1 cellular context compared by ENCODE assay signal in the genomic region with DNA sequence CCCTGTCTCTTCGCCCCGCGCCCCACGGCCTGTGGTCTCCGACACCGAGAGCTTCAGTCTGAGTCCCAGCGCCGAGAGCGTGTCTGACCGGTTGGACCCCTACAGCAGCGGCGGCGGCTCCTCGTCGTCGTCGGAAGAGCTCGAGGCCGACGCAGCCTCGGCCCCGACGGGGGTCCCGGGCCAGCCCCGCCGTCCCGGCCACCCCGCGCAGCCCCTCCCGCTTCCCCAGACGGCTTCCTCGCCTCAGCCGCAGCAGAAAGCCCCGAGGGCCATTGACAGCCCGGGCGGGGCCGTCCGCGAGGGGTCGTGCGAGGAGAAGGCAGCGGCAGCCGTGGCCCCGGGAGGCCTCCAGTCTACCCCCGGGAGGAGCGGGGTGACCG.
TF ChIP-seq lines count a peak whose summit lies in the region.

No MANE protein-coding gene starts in this region.

TF ChIP-seq in GM23338, 12 proteins besides CTCF, POLR2A, EP300 and RAD21 (continued from another document):
- TF ChIP-seq, protein P1, sequence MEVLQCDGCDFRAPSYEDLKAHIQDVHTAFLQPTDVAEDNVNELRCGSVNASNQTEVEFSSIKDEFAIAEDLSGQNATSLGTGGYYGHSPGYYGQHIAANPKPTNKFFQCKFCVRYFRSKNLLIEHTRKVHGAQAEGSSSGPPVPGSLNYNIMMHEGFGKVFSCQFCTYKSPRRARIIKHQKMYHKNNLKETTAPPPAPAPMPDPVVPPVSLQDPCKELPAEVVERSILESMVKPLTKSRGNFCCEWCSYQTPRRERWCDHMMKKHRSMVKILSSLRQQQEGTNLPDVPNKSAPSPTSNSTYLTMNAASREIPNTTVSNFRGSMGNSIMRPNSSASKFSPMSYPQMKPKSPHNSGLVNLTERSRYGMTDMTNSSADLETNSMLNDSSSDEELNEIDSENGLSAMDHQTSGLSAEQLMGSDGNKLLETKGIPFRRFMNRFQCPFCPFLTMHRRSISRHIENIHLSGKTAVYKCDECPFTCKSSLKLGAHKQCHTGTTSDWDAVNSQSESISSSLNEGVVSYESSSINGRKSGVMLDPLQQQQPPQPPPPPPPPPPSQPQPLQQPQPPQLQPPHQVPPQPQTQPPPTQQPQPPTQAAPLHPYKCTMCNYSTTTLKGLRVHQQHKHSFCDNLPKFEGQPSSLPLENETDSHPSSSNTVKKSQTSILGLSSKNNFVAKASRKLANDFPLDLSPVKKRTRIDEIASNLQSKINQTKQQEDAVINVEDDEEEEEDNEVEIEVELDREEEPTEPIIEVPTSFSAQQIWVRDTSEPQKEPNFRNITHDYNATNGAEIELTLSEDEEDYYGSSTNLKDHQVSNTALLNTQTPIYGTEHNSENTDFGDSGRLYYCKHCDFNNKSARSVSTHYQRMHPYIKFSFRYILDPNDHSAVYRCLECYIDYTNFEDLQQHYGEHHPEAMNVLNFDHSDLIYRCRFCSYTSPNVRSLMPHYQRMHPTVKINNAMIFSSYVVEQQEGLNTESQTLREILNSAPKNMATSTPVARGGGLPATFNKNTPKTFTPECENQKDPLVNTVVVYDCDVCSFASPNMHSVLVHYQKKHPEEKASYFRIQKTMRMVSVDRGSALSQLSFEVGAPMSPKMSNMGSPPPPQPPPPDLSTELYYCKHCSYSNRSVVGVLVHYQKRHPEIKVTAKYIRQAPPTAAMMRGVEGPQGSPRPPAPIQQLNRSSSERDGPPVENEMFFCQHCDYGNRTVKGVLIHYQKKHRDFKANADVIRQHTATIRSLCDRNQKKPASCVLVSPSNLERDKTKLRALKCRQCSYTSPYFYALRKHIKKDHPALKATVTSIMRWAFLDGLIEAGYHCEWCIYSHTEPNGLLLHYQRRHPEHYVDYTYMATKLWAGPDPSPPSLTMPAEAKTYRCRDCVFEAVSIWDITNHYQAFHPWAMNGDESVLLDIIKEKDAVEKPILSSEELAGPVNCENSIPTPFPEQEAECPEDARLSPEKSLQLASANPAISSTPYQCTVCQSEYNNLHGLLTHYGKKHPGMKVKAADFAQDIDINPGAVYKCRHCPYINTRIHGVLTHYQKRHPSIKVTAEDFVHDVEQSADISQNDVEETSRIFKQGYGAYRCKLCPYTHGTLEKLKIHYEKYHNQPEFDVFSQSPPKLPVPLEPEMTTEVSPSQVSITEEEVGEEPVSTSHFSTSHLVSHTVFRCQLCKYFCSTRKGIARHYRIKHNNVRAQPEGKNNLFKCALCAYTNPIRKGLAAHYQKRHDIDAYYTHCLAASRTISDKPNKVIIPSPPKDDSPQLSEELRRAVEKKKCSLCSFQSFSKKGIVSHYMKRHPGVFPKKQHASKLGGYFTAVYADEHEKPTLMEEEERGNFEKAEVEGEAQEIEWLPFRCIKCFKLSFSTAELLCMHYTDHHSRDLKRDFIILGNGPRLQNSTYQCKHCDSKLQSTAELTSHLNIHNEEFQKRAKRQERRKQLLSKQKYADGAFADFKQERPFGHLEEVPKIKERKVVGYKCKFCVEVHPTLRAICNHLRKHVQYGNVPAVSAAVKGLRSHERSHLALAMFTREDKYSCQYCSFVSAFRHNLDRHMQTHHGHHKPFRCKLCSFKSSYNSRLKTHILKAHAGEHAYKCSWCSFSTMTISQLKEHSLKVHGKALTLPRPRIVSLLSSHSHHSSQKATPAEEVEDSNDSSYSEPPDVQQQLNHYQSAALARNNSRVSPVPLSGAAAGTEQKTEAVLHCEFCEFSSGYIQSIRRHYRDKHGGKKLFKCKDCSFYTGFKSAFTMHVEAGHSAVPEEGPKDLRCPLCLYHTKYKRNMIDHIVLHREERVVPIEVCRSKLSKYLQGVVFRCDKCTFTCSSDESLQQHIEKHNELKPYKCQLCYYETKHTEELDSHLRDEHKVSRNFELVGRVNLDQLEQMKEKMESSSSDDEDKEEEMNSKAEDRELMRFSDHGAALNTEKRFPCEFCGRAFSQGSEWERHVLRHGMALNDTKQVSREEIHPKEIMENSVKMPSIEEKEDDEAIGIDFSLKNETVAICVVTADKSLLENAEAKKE (CRISPR knock-in tag; IDR thresholded peaks at IDR 0.05) = no peak
- TF ChIP-seq CREB1 (CRISPR knock-in tag; IDR thresholded peaks at IDR 0.05; ENCODE audit: low read depth) = no peak
- TF ChIP-seq, protein P2, sequence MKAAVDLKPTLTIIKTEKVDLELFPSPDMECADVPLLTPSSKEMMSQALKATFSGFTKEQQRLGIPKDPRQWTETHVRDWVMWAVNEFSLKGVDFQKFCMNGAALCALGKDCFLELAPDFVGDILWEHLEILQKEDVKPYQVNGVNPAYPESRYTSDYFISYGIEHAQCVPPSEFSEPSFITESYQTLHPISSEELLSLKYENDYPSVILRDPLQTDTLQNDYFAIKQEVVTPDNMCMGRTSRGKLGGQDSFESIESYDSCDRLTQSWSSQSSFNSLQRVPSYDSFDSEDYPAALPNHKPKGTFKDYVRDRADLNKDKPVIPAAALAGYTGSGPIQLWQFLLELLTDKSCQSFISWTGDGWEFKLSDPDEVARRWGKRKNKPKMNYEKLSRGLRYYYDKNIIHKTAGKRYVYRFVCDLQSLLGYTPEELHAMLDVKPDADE (IDR thresholded peaks at IDR 0.05) = no peak
- TF ChIP-seq REST (IDR thresholded peaks at IDR 0.05; ENCODE audit: unreplicated experiment) = no peak
- no peak for TF ChIP-seq EZH2phosphoT487 (IDR thresholded peaks at IDR 0.05; ENCODE audit: unreplicated experiment)
TF ChIP-seq in GM23338: peak in this region for 0.
